12 cellular contexts compared by ENCODE assay signal in the genomic region with DNA sequence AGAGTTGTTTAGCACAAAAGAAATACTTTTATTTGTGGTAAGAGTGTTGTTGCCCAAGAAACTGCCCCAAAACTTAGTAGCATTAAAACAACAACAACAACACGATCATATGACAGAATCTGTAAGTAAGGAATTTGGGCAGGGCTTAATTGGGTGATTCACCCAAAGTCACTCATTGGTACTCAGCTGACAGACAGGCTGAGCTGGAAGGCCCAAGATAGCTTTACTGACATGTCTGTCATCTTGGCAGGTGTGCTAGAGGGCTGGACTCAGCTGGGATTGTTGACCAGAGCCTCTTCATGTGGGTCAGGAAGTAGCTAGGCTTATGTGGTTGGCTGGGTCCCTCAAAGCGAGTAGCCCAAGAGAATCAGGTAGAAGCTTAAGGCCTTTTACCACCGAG. TPM values are rescaled to one million over a fixed set of nuclear protein-coding genes. Genes with fewer than 3 reads are reported as not detected.
DNase-seq lines count a peak whose midpoint lies in the region; ATAC-seq and TF ChIP-seq lines count a peak whose summit lies in the region.
"Had no signal": no experiment of that assay in that cellular context is flagged by ENCODE, and none has a peak within 500 bp of the region (broad histone marks: within the 10 kb centered on the region; RNA-seq: fewer than 3 reads in every experiment).

No MANE protein-coding gene starts in this region.

- H4K8ac ChIP-seq in mesendoderm (ENCODE audit: low read depth, low read length): no peak overlapping the region

- H3K4me2 ChIP-seq in mesendoderm (ENCODE audit: low read length): no peak overlapping the region

- H3K4me1 ChIP-seq in mesendoderm (ENCODE audit: control insufficient read depth, low read depth, low read length) (no peaks in the 10 kb centered on the region), tibial artery (peaks cover 0 to 19% (median 8%) of the 10 kb centered on the region in 4 donors)

- H3K27ac Mint-ChIP-seq in Calu3 (ENCODE audit: unreplicated experiment): no peak overlapping the region
- H3K27ac Mint-ChIP-seq: activated B cell treated with CpG ODN at 0.5 μM for 24 hours had no signal

- no CpG with 5 or more reads among the region's 3 CpGs for WGBS in mesendoderm (ENCODE audit: extremely low coverage, insufficient coverage, low lambda C conversion rate)

- no TSS peak for BruUV-seq in Calu3 (replicated peaks; lab: Mats Ljungman, UMichigan)

- no peaks in the 10 kb centered on the region for H3K9me3 Mint-ChIP-seq in Calu3 (ENCODE audit: low read depth, unreplicated experiment)

- H3K36me3 Mint-ChIP-seq in Calu3 (ENCODE audit: insufficient read depth, unreplicated experiment): peaks cover 17% of the 10 kb centered on the region

- peaks cover 10% of the 10 kb centered on the region for H3K79me1 ChIP-seq in mesendoderm (ENCODE audit: low read length)

- no peak overlapping the region for H4K5ac ChIP-seq in mesendoderm (ENCODE audit: low read length)

- CTCF ChIA-PET in Calu3 (lab: Charles Lee): no interaction called here

- ATAC-seq in omental fat pad (ENCODE audit: low FRiP score): no peak
- ATAC-seq: right lobe of liver had no signal

- H3K79me2 ChIP-seq in mesendoderm (ENCODE audit: control insufficient read depth, insufficient read depth, low read length): peaks cover 5% of the 10 kb centered on the region

- H3K4me3 Mint-ChIP-seq in Calu3 (ENCODE audit: low read depth, unreplicated experiment): no peak overlapping the region
- H3K4me3 Mint-ChIP-seq: activated B cell treated with CpG ODN at 0.5 μM for 24 hours had no signal

- no peak overlapping the region for H2BK5ac ChIP-seq in mesendoderm (ENCODE audit: low read length)

- no peak overlapping the region for H3K56ac ChIP-seq in mesendoderm (ENCODE audit: low read length)

- H3K18ac ChIP-seq in mesendoderm (ENCODE audit: low read length): no peak overlapping the region

- no peak overlapping the region for H2BK120ac ChIP-seq in mesendoderm (ENCODE audit: low read depth, low read length)

- H3K23ac ChIP-seq in mesendoderm (ENCODE audit: low read length): no peak overlapping the region

- H3K27me3 ChIP-seq in mesendoderm (ENCODE audit: insufficient read depth, low read length, poor library complexity) (no peaks in the 10 kb centered on the region), tibial artery (no peaks in the 10 kb centered on the region)
- H3K27me3 ChIP-seq: right lobe of liver had no signal

- no peak overlapping the region for H2AK5ac ChIP-seq in mesendoderm (ENCODE audit: low read length)

- no peaks in the 10 kb centered on the region for H3K9me3 ChIP-seq in tibial artery
- H3K9me3 ChIP-seq: right lobe of liver had no signal

- H3K4me3 ChIP-seq in mesendoderm (ENCODE audit: low read length) (no peak overlapping the region), tibial artery (no peak overlapping the region)
- H3K4me3 ChIP-seq: right lobe of liver had no signal

- TF ChIP-seq CTCF in Calu3 (IDR thresholded peaks at IDR 0.05; ENCODE audit: unreplicated experiment): no peak
- TF ChIP-seq CTCF in tibial artery (IDR thresholded peaks at IDR 0.05): no peak
- no peak for TF ChIP-seq CTCF in omental fat pad (IDR thresholded peaks at IDR 0.05)

- no peak overlapping the region for H3K27ac ChIP-seq in mesendoderm (ENCODE audit: low read depth, low read length)
- no peak overlapping the region for H3K27ac ChIP-seq in tibial artery
- H3K27ac ChIP-seq: right lobe of liver had no signal

- DNase-seq in EL (peak; percentile 37), NCI-H226 (peak; percentile 40), dermis blood vessel endothelial cell (peak; percentile 4), mesendoderm (peak; percentile 28), Calu3 (no peak), SKM-1 treated with dmso at 0.1 percent for 144 hours (lab: John Stamatoyannopoulos, UW; ENCODE audit: unreplicated experiment) (no peak), tibial artery (no peak), omental fat pad (ENCODE audit: low spot score) (no peak)
- DNase-seq: activated B cell treated with CpG ODN at 0.5 μM for 24 hours, aorta, NCI-H1694, right lobe of liver had no signal

- H2BK15ac ChIP-seq in mesendoderm (replicated peaks; ENCODE audit: low read depth): no peak overlapping the region

- no peak overlapping the region for H3K4ac ChIP-seq in mesendoderm (ENCODE audit: low read depth, low read length)

- H3K9ac ChIP-seq in mesendoderm (ENCODE audit: low read length): no peak overlapping the region

- peaks cover 10% of the 10 kb centered on the region for H3K4me1 Mint-ChIP-seq in Calu3 (ENCODE audit: low read depth, unreplicated experiment)
- H3K4me1 Mint-ChIP-seq: activated B cell treated with CpG ODN at 0.5 μM for 24 hours had no signal

- intact Hi-C loops in Calu3 (cut with micrococcal nuclease; ENCODE audit: unreplicated experiment) (no loop called here), tibial artery (cut with DNase I; ENCODE audit: low total_unique reads) (no loop called here)

- no peaks in the 10 kb centered on the region for H3K27me3 Mint-ChIP-seq in Calu3 (ENCODE audit: unreplicated experiment)
- H3K27me3 Mint-ChIP-seq: activated B cell treated with CpG ODN at 0.5 μM for 24 hours had no signal

- H3K36me3 ChIP-seq in mesendoderm (ENCODE audit: control insufficient read depth, insufficient read depth, low read length) (peaks cover 2% of the 10 kb centered on the region), tibial artery (peaks cover 0 to 21% (median 10%) of the 10 kb centered on the region in 3 donors)

RNA-seq across cellular contexts. Expression of a gene that starts 52.3 kb away (rescaled TPM):
- total RNA-seq in dermis blood vessel endothelial cell: 16.7 and 20.1 TPM in 2 replicates
- polyA plus RNA-seq in mesendoderm (2013, experiment 1 of 2): 8.7 TPM
- polyA plus RNA-seq in mesendoderm (2013, experiment 2 of 2): 9.1 TPM
- total RNA-seq in Calu3 (2022): 17.4 and 17.7 TPM in 2 replicates
- total RNA-seq in omental fat pad: 10 to 100 TPM; 26.4 to 29.8 (median 27.0) TPM

Comparison
In these comparisons a context has a peak if more than half of its experiments do, and no peak if none do; other contexts are left out.
1. DNase-seq: peak in EL (single experiment), NCI-H226 (single experiment), dermis blood vessel endothelial cell (single experiment) and mesendoderm (single experiment); none in Calu3 (single experiment), SKM-1 treated with dmso at 0.1 percent for 144 hours (single experiment), tibial artery (0 of 2) and omental fat pad (single experiment).